In the genomic region with DNA sequence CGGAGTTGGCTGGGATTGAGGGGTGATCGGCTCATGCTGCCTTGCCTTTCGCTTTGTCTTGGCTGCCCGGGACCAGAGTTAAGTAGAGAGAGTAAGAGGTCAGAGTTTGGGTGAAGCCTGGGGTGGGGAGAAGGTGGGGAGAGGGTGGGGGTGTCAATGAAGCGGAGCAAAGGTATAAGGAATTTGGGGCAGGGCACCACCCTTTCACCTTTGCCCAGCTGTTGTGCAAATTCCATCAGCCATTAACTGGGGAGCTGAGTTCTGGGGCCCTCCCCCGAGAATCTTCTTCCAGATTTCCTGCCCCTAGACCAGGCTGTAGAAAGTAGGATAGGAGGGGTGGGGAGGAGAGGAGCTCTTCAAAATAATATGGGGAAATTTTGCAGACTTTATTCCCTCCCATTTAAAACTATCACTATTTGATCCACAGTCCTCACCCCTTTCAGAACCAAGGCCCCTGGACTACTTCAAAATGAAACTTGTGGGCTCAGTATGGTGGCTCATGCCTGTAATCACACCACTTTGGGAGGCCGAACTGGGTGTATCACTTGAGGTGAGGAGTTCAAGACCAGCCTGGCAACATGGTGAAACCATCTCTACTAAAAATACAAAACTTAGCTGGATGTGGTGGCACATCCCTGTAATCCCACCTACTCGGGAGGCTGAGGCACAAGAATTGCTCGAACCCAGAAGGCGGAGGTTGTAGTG, we compare ENCODE assay signal across 1 cellular context.
TF ChIP-seq lines count a peak whose summit lies in the region.

A gene with protein sequence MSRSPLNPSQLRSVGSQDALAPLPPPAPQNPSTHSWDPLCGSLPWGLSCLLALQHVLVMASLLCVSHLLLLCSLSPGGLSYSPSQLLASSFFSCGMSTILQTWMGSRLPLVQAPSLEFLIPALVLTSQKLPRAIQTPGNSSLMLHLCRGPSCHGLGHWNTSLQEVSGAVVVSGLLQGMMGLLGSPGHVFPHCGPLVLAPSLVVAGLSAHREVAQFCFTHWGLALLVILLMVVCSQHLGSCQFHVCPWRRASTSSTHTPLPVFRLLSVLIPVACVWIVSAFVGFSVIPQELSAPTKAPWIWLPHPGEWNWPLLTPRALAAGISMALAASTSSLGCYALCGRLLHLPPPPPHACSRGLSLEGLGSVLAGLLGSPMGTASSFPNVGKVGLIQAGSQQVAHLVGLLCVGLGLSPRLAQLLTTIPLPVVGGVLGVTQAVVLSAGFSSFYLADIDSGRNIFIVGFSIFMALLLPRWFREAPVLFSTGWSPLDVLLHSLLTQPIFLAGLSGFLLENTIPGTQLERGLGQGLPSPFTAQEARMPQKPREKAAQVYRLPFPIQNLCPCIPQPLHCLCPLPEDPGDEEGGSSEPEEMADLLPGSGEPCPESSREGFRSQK (minus strand): TSS at position 80 of the 705 bp plus-strand sequence. CDS start 45 bp downstream, at position 35.

TF ChIP-seq in SK-N-SH, 30 proteins besides CTCF, POLR2A, EP300 and RAD21 (continued from another document):
- TF ChIP-seq, protein P1, sequence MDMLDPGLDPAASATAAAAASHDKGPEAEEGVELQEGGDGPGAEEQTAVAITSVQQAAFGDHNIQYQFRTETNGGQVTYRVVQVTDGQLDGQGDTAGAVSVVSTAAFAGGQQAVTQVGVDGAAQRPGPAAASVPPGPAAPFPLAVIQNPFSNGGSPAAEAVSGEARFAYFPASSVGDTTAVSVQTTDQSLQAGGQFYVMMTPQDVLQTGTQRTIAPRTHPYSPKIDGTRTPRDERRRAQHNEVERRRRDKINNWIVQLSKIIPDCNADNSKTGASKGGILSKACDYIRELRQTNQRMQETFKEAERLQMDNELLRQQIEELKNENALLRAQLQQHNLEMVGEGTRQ (IDR thresholded peaks at IDR 0.05; ENCODE audit: borderline replicate concordance, low read depth, low read length): no peak
- TF ChIP-seq, protein P2, sequence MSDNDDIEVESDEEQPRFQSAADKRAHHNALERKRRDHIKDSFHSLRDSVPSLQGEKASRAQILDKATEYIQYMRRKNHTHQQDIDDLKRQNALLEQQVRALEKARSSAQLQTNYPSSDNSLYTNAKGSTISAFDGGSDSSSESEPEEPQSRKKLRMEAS (IDR thresholded peaks at IDR 0.05; ENCODE audit: low read depth): no peak
- no peak for TF ChIP-seq FOSL2 (IDR thresholded peaks at IDR 0.05; ENCODE audit: borderline replicate concordance, low read depth)
- TF ChIP-seq GABPA (IDR thresholded peaks at IDR 0.05; ENCODE audit: low read depth): no peak
- TF ChIP-seq GATA2 (CRISPR knock-in tag; IDR thresholded peaks at IDR 0.05): no peak
- TF ChIP-seq MXI1 (IDR thresholded peaks at IDR 0.05; ENCODE audit: low read depth, low read length): no peak
- no peak for TF ChIP-seq NFIC (IDR thresholded peaks at IDR 0.05; ENCODE audit: borderline replicate concordance)
